9 cellular contexts compared by ENCODE assay signal in the genomic region with DNA sequence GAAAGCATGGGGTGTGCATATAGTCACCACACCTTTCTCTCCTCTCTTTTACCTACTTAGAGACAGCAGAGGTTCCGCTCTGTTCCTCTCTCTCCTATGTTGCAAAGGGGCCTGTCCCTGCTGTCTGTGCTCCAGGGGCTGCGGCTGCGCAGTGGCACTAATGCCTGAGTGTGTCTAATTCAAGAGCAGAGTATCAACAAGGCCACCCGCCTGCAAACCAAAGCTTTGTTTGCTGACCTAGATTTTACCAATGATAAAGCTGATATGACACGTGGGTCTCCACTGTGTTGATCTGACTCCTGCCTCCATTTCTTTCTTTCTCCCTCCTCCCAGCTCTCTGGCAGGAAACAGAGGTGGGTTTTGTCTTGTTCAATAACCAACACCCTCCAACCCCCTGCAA.
DNase-seq lines count a peak whose midpoint lies in the region; ATAC-seq and TF ChIP-seq lines count a peak whose summit lies in the region.
"Had no signal": no experiment of that assay in that cellular context is flagged by ENCODE, and none has a peak within 500 bp of the region (broad histone marks: within the 10 kb centered on the region; RNA-seq: fewer than 3 reads in every experiment).

No MANE protein-coding gene starts in this region.

- intact Hi-C loops in activated CD8-positive, alpha-beta T cell treated with anti-CD3 and anti-CD28 coated beads for 36 hours (cut with micrococcal nuclease): no loop called here
- intact Hi-C loops in left lung (cut with DNase I): no loop called here

- no peak overlapping the region for H3K4me3 Mint-ChIP-seq in T-helper 2 cell treated with Interferon-gamma antibody and Interleukin-4, amounts not matched to agents 5 μg/mL and 100 μg/mL, for 36 hours
- peak overlapping the region; percentile 1 for H3K4me3 Mint-ChIP-seq in activated CD8-positive, alpha-beta T cell treated with anti-CD3 and anti-CD28 coated beads for 36 hours

- CTCF ChIA-PET in activated CD8-positive, alpha-beta T cell treated with anti-CD3 and anti-CD28 coated beads for 36 hours (lab: Charles Lee): no interaction called here

- H3K27me3 Mint-ChIP-seq in T-helper 2 cell treated with Interferon-gamma antibody and Interleukin-4, amounts not matched to agents 5 μg/mL and 100 μg/mL, for 36 hours (ENCODE audit: low read depth): no peaks in the 10 kb centered on the region
- no peaks in the 10 kb centered on the region for H3K27me3 Mint-ChIP-seq in activated CD8-positive, alpha-beta T cell treated with anti-CD3 and anti-CD28 coated beads for 36 hours

- TF ChIP-seq CTCF in activated CD8-positive, alpha-beta T cell treated with anti-CD3 and anti-CD28 coated beads for 36 hours (IDR thresholded peaks at IDR 0.05): no peak
- no peak for TF ChIP-seq CTCF in left lung (IDR thresholded peaks at IDR 0.05)

- POLR2A ChIA-PET in activated CD8-positive, alpha-beta T cell treated with anti-CD3 and anti-CD28 coated beads for 36 hours (lab: Charles Lee): interaction anchor here (1.0 kb wide), 1 partner anchor 80 kb away, joined by 3 read pairs; a partner anchor contains a TSS

- WGBS in thymus: 59% methylated on average over 5 of the region's 5 CpGs

- H3K4me3 ChIP-seq in left lung (no peak overlapping the region), thymus (ENCODE audit: low read length) (no peak overlapping the region)

- H3K27ac ChIP-seq in left lung (no peak overlapping the region), thymus (ENCODE audit: low read depth) (peak overlapping the region; percentile 25)

- DNase-seq in T-helper 2 cell (peak in 4 of 5 experiments; percentile 15 to 82 (median 41)), left lung (no peak), HK-2 (ENCODE audit: unreplicated experiment) (no peak), GM19238 (ENCODE audit: insufficient read length, low spot score) (no peak)
- DNase-seq in T-helper 2 cell treated with Interferon-gamma antibody and Interleukin-4, amounts not matched to agents 5 μg/mL and 100 μg/mL, for 36 hours (ENCODE audit: low spot score): no peak
- DNase-seq in activated CD8-positive, alpha-beta T cell treated with anti-CD3 and anti-CD28 coated beads for 36 hours: peak; percentile 67
- DNase-seq: NCI-H446 treated with DMSO at 0.1 percent for 48 hours had no signal

- H3K4me1 Mint-ChIP-seq in T-helper 2 cell treated with Interferon-gamma antibody and Interleukin-4, amounts not matched to agents 5 μg/mL and 100 μg/mL, for 36 hours (ENCODE audit: low read depth): peaks cover 10% of the 10 kb centered on the region
- H3K4me1 Mint-ChIP-seq in activated CD8-positive, alpha-beta T cell treated with anti-CD3 and anti-CD28 coated beads for 36 hours (ENCODE audit: low read depth): peaks cover 36% of the 10 kb centered on the region

- no peaks in the 10 kb centered on the region for H3K27me3 ChIP-seq in left lung
- no peaks in the 10 kb centered on the region for H3K27me3 ChIP-seq in thymus (ENCODE audit: control insufficient read depth, insufficient read depth)

- H3K36me3 ChIP-seq in left lung: peaks cover 1 to 49% of the 10 kb centered on the region in 2 donors
- peaks cover 21% of the 10 kb centered on the region for H3K36me3 ChIP-seq in thymus (ENCODE audit: control insufficient read depth, insufficient read depth)

- ATAC-seq in activated CD8-positive, alpha-beta T cell treated with anti-CD3 and anti-CD28 coated beads for 36 hours: peak; percentile 88
- ATAC-seq in left lung: peak; percentile 62
- no peak for ATAC-seq in GM18520 (IDR thresholded peaks at IDR 0.05; ENCODE audit: unreplicated experiment)

- peaks cover 20% of the 10 kb centered on the region for H3K36me3 Mint-ChIP-seq in T-helper 2 cell treated with Interferon-gamma antibody and Interleukin-4, amounts not matched to agents 5 μg/mL and 100 μg/mL, for 36 hours (ENCODE audit: low read depth)
- H3K36me3 Mint-ChIP-seq in activated CD8-positive, alpha-beta T cell treated with anti-CD3 and anti-CD28 coated beads for 36 hours (ENCODE audit: low read depth): peaks cover 23% of the 10 kb centered on the region

- H3K27ac Mint-ChIP-seq in T-helper 2 cell treated with Interferon-gamma antibody and Interleukin-4, amounts not matched to agents 5 μg/mL and 100 μg/mL, for 36 hours: no peak overlapping the region
- peak overlapping the region; percentile 65 for H3K27ac Mint-ChIP-seq in activated CD8-positive, alpha-beta T cell treated with anti-CD3 and anti-CD28 coated beads for 36 hours

- H3K9me3 Mint-ChIP-seq in T-helper 2 cell treated with Interferon-gamma antibody and Interleukin-4, amounts not matched to agents 5 μg/mL and 100 μg/mL, for 36 hours: peaks cover 6% of the 10 kb centered on the region
- H3K9me3 Mint-ChIP-seq in activated CD8-positive, alpha-beta T cell treated with anti-CD3 and anti-CD28 coated beads for 36 hours: peaks cover 8% of the 10 kb centered on the region

- no peaks in the 10 kb centered on the region for H3K4me1 ChIP-seq in left lung
- peaks cover 8% of the 10 kb centered on the region for H3K4me1 ChIP-seq in thymus (ENCODE audit: control insufficient read depth, insufficient read depth, low read length)

- H3K9me3 ChIP-seq in left lung: no peaks in the 10 kb centered on the region
- no peaks in the 10 kb centered on the region for H3K9me3 ChIP-seq in thymus (ENCODE audit: control insufficient read depth)

Comparison
In these comparisons a context has a peak if more than half of its experiments do, and no peak if none do; other contexts are left out.
1. DNase-seq: peak in T-helper 2 cell (4 of 5) and activated CD8-positive, alpha-beta T cell treated with anti-CD3 and anti-CD28 coated beads for 36 hours (single experiment); none in T-helper 2 cell treated with Interferon-gamma antibody and Interleukin-4, amounts not matched to agents 5 μg/mL and 100 μg/mL, for 36 hours (single experiment), left lung (0 of 2), HK-2 (single experiment) and GM19238 (single experiment).